In genomic region chr12:110109037-110109836, GRCh38 we compare ENCODE assay signal across 8 cellular contexts. TPM values are rescaled to one million over a fixed set of nuclear protein-coding genes. Genes with fewer than 3 reads are reported as not detected.
A peak's percentile ranks its signal among the peaks of the same experiment; 100 is the strongest.
DNase-seq lines count a peak whose midpoint lies in the region; ATAC-seq, FAIRE-seq and TF ChIP-seq lines count a peak whose summit lies in the region.

No MANE protein-coding gene starts in this region.

- ATAC-seq in CD4-positive, alpha-beta T cell (ENCODE audit: poor library complexity), result no peak

- H3K27ac Mint-ChIP-seq in CD4-positive, alpha-beta T cell, result no peak overlapping the region

- H3K4me3 ChIP-seq in subcutaneous abdominal adipose tissue (ENCODE audit: low read depth in 1 of 5, low read length in 5 of 5), result peak overlapping the region in 1 of 5 donors; percentile 35

- no peaks in the 10 kb centered on the region for H3K36me3 Mint-ChIP-seq in CD4-positive, alpha-beta T cell (ENCODE audit: low read depth)

- TF ChIP-seq CTCF in CD4-positive, alpha-beta T cell (IDR thresholded peaks at IDR 0.05), result no peak

- intact Hi-C loops in CD4-positive, alpha-beta T cell (cut with DNase I, micrococcal nuclease), result no loop called here

- H3K4me1 Mint-ChIP-seq in CD4-positive, alpha-beta T cell (ENCODE audit: low read depth), result no peaks in the 10 kb centered on the region

- CTCF ChIA-PET in CD4-positive, alpha-beta T cell (lab: Charles Lee), result no interaction called here

- no peak overlapping the region for H3K4me3 Mint-ChIP-seq in CD4-positive, alpha-beta T cell

- FAIRE-seq in HTR-8/SVneo (lab: Jason Lieb, UNC), result no peak

- H3K4me1 ChIP-seq in subcutaneous abdominal adipose tissue (ENCODE audit: control insufficient read depth in 5 of 5, insufficient read depth in 5 of 5, low read length in 5 of 5), result peaks cover 6 to 48% (median 37%) of the 10 kb centered on the region in 5 donors

- H3K27me3 Mint-ChIP-seq in CD4-positive, alpha-beta T cell, result peaks cover 9% of the 10 kb centered on the region

- no peaks in the 10 kb centered on the region for H3K36me3 ChIP-seq in subcutaneous abdominal adipose tissue (ENCODE audit: control insufficient read depth in 5 of 5, insufficient read depth in 5 of 5, low read length in 5 of 5)

- no peaks in the 10 kb centered on the region for H3K9me3 Mint-ChIP-seq in CD4-positive, alpha-beta T cell

- no peaks in the 10 kb centered on the region for H3K9me3 ChIP-seq in subcutaneous abdominal adipose tissue (ENCODE audit: control insufficient read depth in 5 of 5, low read length in 5 of 5)
- H3K9me3 ChIP-seq in CD4-positive, alpha-beta T cell (ENCODE audit: control insufficient read depth, low read length), result no peaks in the 10 kb centered on the region

- no peaks in the 10 kb centered on the region for H3K27me3 ChIP-seq in subcutaneous abdominal adipose tissue (ENCODE audit: control insufficient read depth in 5 of 5, insufficient read depth in 4 of 5, low read length in 5 of 5)
- H3K27me3 ChIP-seq in CD4-positive, alpha-beta T cell (ENCODE audit: control insufficient read depth, insufficient read depth, low read length), result no peaks in the 10 kb centered on the region

- H3K27ac ChIP-seq in subcutaneous abdominal adipose tissue (ENCODE audit: low read depth, low read length), result peak overlapping the region; percentile 68
- H3K27ac ChIP-seq in CD4-positive, alpha-beta T cell (ENCODE audit: low read depth, low read length), result no peak overlapping the region

- POLR2A ChIA-PET in CD4-positive, alpha-beta T cell (lab: Charles Lee), result no interaction called here

- DNase-seq in HTR-8/SVneo (ENCODE audit: insufficient read length, low spot score) (peak; percentile 48), brain pericyte (ENCODE audit: low read depth, low spot score) (peak; percentile 87), kidney glomerular epithelial cell (lab: John Stamatoyannopoulos, UW) (peak; percentile 21), NCI-H446 (lab: John Stamatoyannopoulos, UW) (no peak), GDM1 (lab: John Stamatoyannopoulos, UW) (no peak)
- DNase-seq in CD4-positive, alpha-beta T cell, result no peak
- no peak for DNase-seq in activated effector memory CD4-positive, alpha-beta T cell treated with anti-CD3 and anti-CD28 coated beads, Interleukin-2, amount 50 U/mL, for 16 hours

- peak overlapping the region in 1 of 5 donors; percentile 36 for H3K9ac ChIP-seq in subcutaneous abdominal adipose tissue (ENCODE audit: low read length in 5 of 5)

RNA-seq across cellular contexts. Expression of gene IFT81, which starts 14.9 kb away (rescaled TPM):
- total RNA-seq in CD4-positive, alpha-beta T cell, result 1 to 10 TPM in 1 of 2 experiments, under 1 TPM in 1; 0.41 to 1.1 TPM

Comparison
In these comparisons a context has a peak if more than half of its experiments do, and no peak if none do; other contexts are left out.
1. DNase-seq: peak in HTR-8/SVneo (single experiment), brain pericyte (single experiment) and kidney glomerular epithelial cell (single experiment); none in CD4-positive, alpha-beta T cell (0 of 10), NCI-H446 (0 of 2), activated effector memory CD4-positive, alpha-beta T cell treated with anti-CD3 and anti-CD28 coated beads, Interleukin-2, amount 50 U/mL, for 16 hours (single experiment) and GDM1 (single experiment).